Comparison of ENCODE assay signal across 2 cellular contexts in genomic region chr1:206911064-206911663, GRCh38.
TF ChIP-seq lines count a peak whose summit lies in the region.

No MANE protein-coding gene starts in this region.

TF ChIP-seq in GM23338, 12 proteins besides CTCF, POLR2A, EP300 and RAD21:
- TF ChIP-seq EZH2 (IDR thresholded peaks at IDR 0.05; ENCODE audit: low read depth, unreplicated experiment) (no peak), CREB1 (CRISPR knock-in tag; IDR thresholded peaks at IDR 0.05; ENCODE audit: low read depth) (no peak), ZNF331 (CRISPR knock-in tag; IDR thresholded peaks at IDR 0.05; ENCODE audit: low read depth) (no peak), NANOG (IDR thresholded peaks at IDR 0.05; ENCODE audit: borderline replicate concordance) (no peak), STAT1 (IDR thresholded peaks at IDR 0.05; ENCODE audit: unreplicated experiment) (no peak), EZH2phosphoT487 (IDR thresholded peaks at IDR 0.05; ENCODE audit: unreplicated experiment) (no peak), JUNB (IDR thresholded peaks at IDR 0.05; ENCODE audit: unreplicated experiment) (no peak), REST (IDR thresholded peaks at IDR 0.05; ENCODE audit: unreplicated experiment) (no peak), ZNF114 (CRISPR knock-in tag; IDR thresholded peaks at IDR 0.05) (no peak), POLR2AphosphoS5 (IDR thresholded peaks at IDR 0.05; ENCODE audit: low read depth) (no peak)
- TF ChIP-seq, protein P1, sequence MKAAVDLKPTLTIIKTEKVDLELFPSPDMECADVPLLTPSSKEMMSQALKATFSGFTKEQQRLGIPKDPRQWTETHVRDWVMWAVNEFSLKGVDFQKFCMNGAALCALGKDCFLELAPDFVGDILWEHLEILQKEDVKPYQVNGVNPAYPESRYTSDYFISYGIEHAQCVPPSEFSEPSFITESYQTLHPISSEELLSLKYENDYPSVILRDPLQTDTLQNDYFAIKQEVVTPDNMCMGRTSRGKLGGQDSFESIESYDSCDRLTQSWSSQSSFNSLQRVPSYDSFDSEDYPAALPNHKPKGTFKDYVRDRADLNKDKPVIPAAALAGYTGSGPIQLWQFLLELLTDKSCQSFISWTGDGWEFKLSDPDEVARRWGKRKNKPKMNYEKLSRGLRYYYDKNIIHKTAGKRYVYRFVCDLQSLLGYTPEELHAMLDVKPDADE (IDR thresholded peaks at IDR 0.05): no peak
- TF ChIP-seq, protein P2, sequence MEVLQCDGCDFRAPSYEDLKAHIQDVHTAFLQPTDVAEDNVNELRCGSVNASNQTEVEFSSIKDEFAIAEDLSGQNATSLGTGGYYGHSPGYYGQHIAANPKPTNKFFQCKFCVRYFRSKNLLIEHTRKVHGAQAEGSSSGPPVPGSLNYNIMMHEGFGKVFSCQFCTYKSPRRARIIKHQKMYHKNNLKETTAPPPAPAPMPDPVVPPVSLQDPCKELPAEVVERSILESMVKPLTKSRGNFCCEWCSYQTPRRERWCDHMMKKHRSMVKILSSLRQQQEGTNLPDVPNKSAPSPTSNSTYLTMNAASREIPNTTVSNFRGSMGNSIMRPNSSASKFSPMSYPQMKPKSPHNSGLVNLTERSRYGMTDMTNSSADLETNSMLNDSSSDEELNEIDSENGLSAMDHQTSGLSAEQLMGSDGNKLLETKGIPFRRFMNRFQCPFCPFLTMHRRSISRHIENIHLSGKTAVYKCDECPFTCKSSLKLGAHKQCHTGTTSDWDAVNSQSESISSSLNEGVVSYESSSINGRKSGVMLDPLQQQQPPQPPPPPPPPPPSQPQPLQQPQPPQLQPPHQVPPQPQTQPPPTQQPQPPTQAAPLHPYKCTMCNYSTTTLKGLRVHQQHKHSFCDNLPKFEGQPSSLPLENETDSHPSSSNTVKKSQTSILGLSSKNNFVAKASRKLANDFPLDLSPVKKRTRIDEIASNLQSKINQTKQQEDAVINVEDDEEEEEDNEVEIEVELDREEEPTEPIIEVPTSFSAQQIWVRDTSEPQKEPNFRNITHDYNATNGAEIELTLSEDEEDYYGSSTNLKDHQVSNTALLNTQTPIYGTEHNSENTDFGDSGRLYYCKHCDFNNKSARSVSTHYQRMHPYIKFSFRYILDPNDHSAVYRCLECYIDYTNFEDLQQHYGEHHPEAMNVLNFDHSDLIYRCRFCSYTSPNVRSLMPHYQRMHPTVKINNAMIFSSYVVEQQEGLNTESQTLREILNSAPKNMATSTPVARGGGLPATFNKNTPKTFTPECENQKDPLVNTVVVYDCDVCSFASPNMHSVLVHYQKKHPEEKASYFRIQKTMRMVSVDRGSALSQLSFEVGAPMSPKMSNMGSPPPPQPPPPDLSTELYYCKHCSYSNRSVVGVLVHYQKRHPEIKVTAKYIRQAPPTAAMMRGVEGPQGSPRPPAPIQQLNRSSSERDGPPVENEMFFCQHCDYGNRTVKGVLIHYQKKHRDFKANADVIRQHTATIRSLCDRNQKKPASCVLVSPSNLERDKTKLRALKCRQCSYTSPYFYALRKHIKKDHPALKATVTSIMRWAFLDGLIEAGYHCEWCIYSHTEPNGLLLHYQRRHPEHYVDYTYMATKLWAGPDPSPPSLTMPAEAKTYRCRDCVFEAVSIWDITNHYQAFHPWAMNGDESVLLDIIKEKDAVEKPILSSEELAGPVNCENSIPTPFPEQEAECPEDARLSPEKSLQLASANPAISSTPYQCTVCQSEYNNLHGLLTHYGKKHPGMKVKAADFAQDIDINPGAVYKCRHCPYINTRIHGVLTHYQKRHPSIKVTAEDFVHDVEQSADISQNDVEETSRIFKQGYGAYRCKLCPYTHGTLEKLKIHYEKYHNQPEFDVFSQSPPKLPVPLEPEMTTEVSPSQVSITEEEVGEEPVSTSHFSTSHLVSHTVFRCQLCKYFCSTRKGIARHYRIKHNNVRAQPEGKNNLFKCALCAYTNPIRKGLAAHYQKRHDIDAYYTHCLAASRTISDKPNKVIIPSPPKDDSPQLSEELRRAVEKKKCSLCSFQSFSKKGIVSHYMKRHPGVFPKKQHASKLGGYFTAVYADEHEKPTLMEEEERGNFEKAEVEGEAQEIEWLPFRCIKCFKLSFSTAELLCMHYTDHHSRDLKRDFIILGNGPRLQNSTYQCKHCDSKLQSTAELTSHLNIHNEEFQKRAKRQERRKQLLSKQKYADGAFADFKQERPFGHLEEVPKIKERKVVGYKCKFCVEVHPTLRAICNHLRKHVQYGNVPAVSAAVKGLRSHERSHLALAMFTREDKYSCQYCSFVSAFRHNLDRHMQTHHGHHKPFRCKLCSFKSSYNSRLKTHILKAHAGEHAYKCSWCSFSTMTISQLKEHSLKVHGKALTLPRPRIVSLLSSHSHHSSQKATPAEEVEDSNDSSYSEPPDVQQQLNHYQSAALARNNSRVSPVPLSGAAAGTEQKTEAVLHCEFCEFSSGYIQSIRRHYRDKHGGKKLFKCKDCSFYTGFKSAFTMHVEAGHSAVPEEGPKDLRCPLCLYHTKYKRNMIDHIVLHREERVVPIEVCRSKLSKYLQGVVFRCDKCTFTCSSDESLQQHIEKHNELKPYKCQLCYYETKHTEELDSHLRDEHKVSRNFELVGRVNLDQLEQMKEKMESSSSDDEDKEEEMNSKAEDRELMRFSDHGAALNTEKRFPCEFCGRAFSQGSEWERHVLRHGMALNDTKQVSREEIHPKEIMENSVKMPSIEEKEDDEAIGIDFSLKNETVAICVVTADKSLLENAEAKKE (CRISPR knock-in tag; IDR thresholded peaks at IDR 0.05): no peak

TF ChIP-seq in K562, 482 proteins besides CTCF, POLR2A, EP300 and RAD21:
- 0 out of 2 replicates have a peak, but pooled peaks have one; percentile 21 for TF ChIP-seq MEF2A (IDR thresholded peaks at IDR 0.05; ENCODE audit: control insufficient read depth, low read depth, low read length)
- TF ChIP-seq SMC3 (conservative IDR thresholded peaks at IDR 0.05; ENCODE audit: insufficient read depth, low read depth, low read length): peak; percentile 53
- TF ChIP-seq, protein P3, sequence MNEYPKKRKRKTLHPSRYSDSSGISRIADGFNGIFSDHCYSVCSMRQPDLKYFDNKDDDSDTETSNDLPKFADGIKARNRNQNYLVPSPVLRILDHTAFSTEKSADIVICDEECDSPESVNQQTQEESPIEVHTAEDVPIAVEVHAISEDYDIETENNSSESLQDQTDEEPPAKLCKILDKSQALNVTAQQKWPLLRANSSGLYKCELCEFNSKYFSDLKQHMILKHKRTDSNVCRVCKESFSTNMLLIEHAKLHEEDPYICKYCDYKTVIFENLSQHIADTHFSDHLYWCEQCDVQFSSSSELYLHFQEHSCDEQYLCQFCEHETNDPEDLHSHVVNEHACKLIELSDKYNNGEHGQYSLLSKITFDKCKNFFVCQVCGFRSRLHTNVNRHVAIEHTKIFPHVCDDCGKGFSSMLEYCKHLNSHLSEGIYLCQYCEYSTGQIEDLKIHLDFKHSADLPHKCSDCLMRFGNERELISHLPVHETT (CRISPR knock-in tag; conservative IDR thresholded peaks at IDR 0.05 in 1 of 2, IDR thresholded peaks at IDR 0.05 in 1 of 2): no peak
- 0 out of 2 replicates have a peak, but pooled peaks have one; percentile 19 for TF ChIP-seq JUND (IDR thresholded peaks at IDR 0.05; ENCODE audit: borderline replicate concordance, low read depth, low read length)
- TF ChIP-seq JUND (tag; IDR thresholded peaks at IDR 0.05; ENCODE audit: borderline replicate concordance, low read depth, low read length): no peak
- TF ChIP-seq, protein P4, sequence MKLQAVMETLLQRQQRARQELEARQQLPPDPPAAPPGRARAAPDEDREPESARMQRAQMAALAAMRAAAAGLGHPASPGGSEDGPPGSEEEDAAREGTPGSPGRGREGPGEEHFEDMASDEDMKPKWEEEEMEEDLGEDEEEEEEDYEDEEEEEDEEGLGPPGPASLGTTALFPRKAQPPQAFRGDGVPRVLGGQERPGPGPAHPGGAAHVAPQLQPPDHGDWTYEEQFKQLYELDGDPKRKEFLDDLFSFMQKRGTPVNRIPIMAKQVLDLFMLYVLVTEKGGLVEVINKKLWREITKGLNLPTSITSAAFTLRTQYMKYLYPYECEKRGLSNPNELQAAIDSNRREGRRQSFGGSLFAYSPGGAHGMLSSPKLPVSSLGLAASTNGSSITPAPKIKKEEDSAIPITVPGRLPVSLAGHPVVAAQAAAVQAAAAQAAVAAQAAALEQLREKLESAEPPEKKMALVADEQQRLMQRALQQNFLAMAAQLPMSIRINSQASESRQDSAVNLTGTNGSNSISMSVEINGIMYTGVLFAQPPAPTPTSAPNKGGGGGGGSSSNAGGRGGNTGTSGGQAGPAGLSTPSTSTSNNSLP (IDR thresholded peaks at IDR 0.05; ENCODE audit: borderline replicate concordance, low read depth, low read length): 0 out of 2 replicates have a peak, but pooled peaks have one; percentile 44
- TF ChIP-seq RUNX1 (IDR thresholded peaks at IDR 0.05; ENCODE audit: low read depth): no peak
- TF ChIP-seq DEAF1 (CRISPR knock-in tag; IDR thresholded peaks at IDR 0.05): 0 out of 2 replicates have a peak, but pooled peaks have one; percentile 6
- peak; percentile 90 for TF ChIP-seq ZNF384 (IDR thresholded peaks at IDR 0.05; ENCODE audit: low read depth, low read length)
- 0 out of 4 replicates have a peak, but pooled peaks of 1 of the 2 experiments have one; percentile 12 for TF ChIP-seq RCOR1 (IDR thresholded peaks at IDR 0.05; ENCODE audit: borderline replicate concordance in 1 of 2, low read depth in 2 of 2, low read length in 2 of 2)
- 0 out of 2 replicates have a peak, but pooled peaks have one; percentile 16 for TF ChIP-seq FOSL1 (tag; conservative IDR thresholded peaks at IDR 0.05)
- TF ChIP-seq ARNT (IDR thresholded peaks at IDR 0.05): 0 out of 4 replicates have a peak, but pooled peaks of 1 of the 2 experiments have one; percentile 44
- TF ChIP-seq E2F3 (CRISPR knock-in tag; IDR thresholded peaks at IDR 0.05): no peak
- TF ChIP-seq KLF16 (IDR thresholded peaks at IDR 0.05): 0 out of 2 replicates have a peak, but pooled peaks have one; percentile 30
